1 cellular context compared by ENCODE assay signal in genomic region chr5:127002390-127002789, GRCh38.
TF ChIP-seq lines count a peak whose summit lies in the region.

No MANE protein-coding gene starts in this region.

TF ChIP-seq in K562, 482 proteins besides CTCF, POLR2A, EP300 and RAD21 (continued from another document):
- TF ChIP-seq GMEB1 (CRISPR knock-in tag; IDR thresholded peaks at IDR 0.05) (no peak), ZNF232 (CRISPR knock-in tag; IDR thresholded peaks at IDR 0.05) (no peak)
